In genomic region chr15:90402806-90403205, GRCh38 we compare ENCODE assay signal across 10 cellular contexts. TPM values are rescaled to one million over a fixed set of nuclear protein-coding genes. Genes with fewer than 3 reads are reported as not detected.
A peak's percentile ranks its signal among the peaks of the same experiment; 100 is the strongest.
DNase-seq lines count a peak whose midpoint lies in the region; ATAC-seq and TF ChIP-seq lines count a peak whose summit lies in the region.
"Had no signal": no experiment of that assay in that cellular context is flagged by ENCODE, and none has a peak within 500 bp of the region (broad histone marks: within the 10 kb centered on the region; RNA-seq: fewer than 3 reads in every experiment).

No MANE protein-coding gene starts in this region.

- no peak overlapping the region for H3K4me3 ChIP-seq in naive thymus-derived CD4-positive, alpha-beta T cell (ENCODE audit: low read length)

- TF ChIP-seq CTCF in activated CD8-positive, alpha-beta T cell treated with anti-CD3 and anti-CD28 coated beads for 36 hours (IDR thresholded peaks at IDR 0.05): no peak
- TF ChIP-seq CTCF in chondrocyte (IDR thresholded peaks at IDR 0.05): no peak
- TF ChIP-seq CTCF in type B pancreatic cell (conservative IDR thresholded peaks at IDR 0.05): no peak

- peak overlapping the region; percentile 95 for H3K27ac Mint-ChIP-seq in activated CD8-positive, alpha-beta T cell treated with anti-CD3 and anti-CD28 coated beads for 36 hours
- H3K27ac Mint-ChIP-seq in activated CD8-positive, alpha-beta T cell treated with anti-CD3 and anti-CD28 coated beads, Interleukin-2, amount 10 ng/mL, durations not matched to agents 7 days and 5 days: no peak overlapping the region
- H3K27ac Mint-ChIP-seq in chondrocyte (ENCODE audit: unreplicated experiment) (peak overlapping the region; percentile 96), type B pancreatic cell (peak overlapping the region; percentile 94)
- H3K27ac Mint-ChIP-seq in naive thymus-derived CD4-positive, alpha-beta T cell: peak overlapping the region in 7 of 9 donors; percentile 94 to 99 (median 99)

- H3K36me3 Mint-ChIP-seq in activated CD8-positive, alpha-beta T cell treated with anti-CD3 and anti-CD28 coated beads for 36 hours (ENCODE audit: low read depth): peaks cover 17% of the 10 kb centered on the region
- H3K36me3 Mint-ChIP-seq in activated CD8-positive, alpha-beta T cell treated with anti-CD3 and anti-CD28 coated beads, Interleukin-2, amount 10 ng/mL, durations not matched to agents 7 days and 5 days (ENCODE audit: low read depth): peaks cover 43% of the 10 kb centered on the region
- H3K36me3 Mint-ChIP-seq in chondrocyte (ENCODE audit: low read depth): peaks cover 2% of the 10 kb centered on the region
- H3K36me3 Mint-ChIP-seq in naive thymus-derived CD4-positive, alpha-beta T cell: peaks cover 0 to 14% (median under 1%) of the 10 kb centered on the region in 5 donors
- H3K36me3 Mint-ChIP-seq in type B pancreatic cell: peaks cover under 1% of the 10 kb centered on the region

- intact Hi-C loops in activated CD8-positive, alpha-beta T cell treated with anti-CD3 and anti-CD28 coated beads for 36 hours (cut with micrococcal nuclease): loop anchor here (2.0 kb wide), 1 partner anchor 14 kb away; the partner anchor contains the start of gene IQGAP1
- intact Hi-C loops in naive thymus-derived CD4-positive, alpha-beta T cell (cut with micrococcal nuclease): loop anchor here (5.0 to 10.0 kb wide), 5 partner anchors 34 to 452 kb away; partner anchors contain the start of genes CIB1 (in 2 of the 2) and GDPGP1 (in 2 of the 2)
- intact Hi-C loops in posterior cingulate gyrus (cut with DNase I): no loop called here

- DNase-seq in activated CD8-positive, alpha-beta T cell treated with anti-CD3 and anti-CD28 coated beads for 36 hours: no peak
- DNase-seq in activated CD8-positive, alpha-beta T cell treated with anti-CD3 and anti-CD28 coated beads, Interleukin-2, amount 10 ng/mL, durations not matched to agents 7 days and 5 days: no peak
- no peak for DNase-seq in chondrocyte (ENCODE audit: low spot score)
- DNase-seq in naive thymus-derived CD4-positive, alpha-beta T cell: no peak
- no peak for DNase-seq in type B pancreatic cell (ENCODE audit: extremely low spot score, unreplicated experiment)
- no peak for DNase-seq in HK-2 (ENCODE audit: unreplicated experiment)
- DNase-seq in posterior cingulate gyrus: no peak
- DNase-seq in NCI-H1417 treated with DMSO at 0.1 percent for 48 hours (lab: John Stamatoyannopoulos, UW): no peak
- DNase-seq: activated CD8-positive, alpha-beta memory T cell treated with anti-CD3 and anti-CD28 coated beads, Interleukin-2, amount 50 U/mL, for 4 hours; central memory CD4-positive, alpha-beta T cell had no signal

- peaks cover 32 to 49% of the 10 kb centered on the region in 2 donors for H3K4me1 ChIP-seq in naive thymus-derived CD4-positive, alpha-beta T cell (ENCODE audit: control insufficient read depth in 2 of 2, insufficient read depth in 2 of 2, low read length in 2 of 2)

- no peak overlapping the region for H3K4me3 Mint-ChIP-seq in activated CD8-positive, alpha-beta T cell treated with anti-CD3 and anti-CD28 coated beads for 36 hours
- no peak overlapping the region for H3K4me3 Mint-ChIP-seq in activated CD8-positive, alpha-beta T cell treated with anti-CD3 and anti-CD28 coated beads, Interleukin-2, amount 10 ng/mL, durations not matched to agents 7 days and 5 days
- H3K4me3 Mint-ChIP-seq in chondrocyte (ENCODE audit: unreplicated experiment) (no peak overlapping the region), type B pancreatic cell (no peak overlapping the region)
- peak overlapping the region in 1 of 10 donors; percentile 72 for H3K4me3 Mint-ChIP-seq in naive thymus-derived CD4-positive, alpha-beta T cell

- CTCF ChIA-PET in activated CD8-positive, alpha-beta T cell treated with anti-CD3 and anti-CD28 coated beads for 36 hours (lab: Charles Lee): interaction anchor here (1.2 to 3.9 kb wide), 3 partner anchors 11 to 83 kb away, joined by 3 to 13 read pairs (median 13); no protein-coding TSS in a partner anchor
- CTCF ChIA-PET in activated CD8-positive, alpha-beta T cell treated with anti-CD3 and anti-CD28 coated beads, Interleukin-2, amount 10 ng/mL, durations not matched to agents 7 days and 5 days (lab: Charles Lee): interaction anchor here (1.6 to 7.4 kb wide), 3 partner anchors 11 to 83 kb away, joined by 7 to 36 read pairs (median 8); no protein-coding TSS in a partner anchor
- CTCF ChIA-PET in naive thymus-derived CD4-positive, alpha-beta T cell (lab: Charles Lee): no interaction called here

- peaks cover 72% of the 10 kb centered on the region for H3K4me1 Mint-ChIP-seq in activated CD8-positive, alpha-beta T cell treated with anti-CD3 and anti-CD28 coated beads for 36 hours (ENCODE audit: low read depth)
- H3K4me1 Mint-ChIP-seq in activated CD8-positive, alpha-beta T cell treated with anti-CD3 and anti-CD28 coated beads, Interleukin-2, amount 10 ng/mL, durations not matched to agents 7 days and 5 days (ENCODE audit: low read depth): peaks cover 74% of the 10 kb centered on the region
- H3K4me1 Mint-ChIP-seq in chondrocyte (ENCODE audit: low read depth) (peaks cover 83% of the 10 kb centered on the region), type B pancreatic cell (ENCODE audit: unreplicated experiment) (peaks cover 36% of the 10 kb centered on the region)
- peaks cover 50 to 80% (median 76%) of the 10 kb centered on the region in 7 donors for H3K4me1 Mint-ChIP-seq in naive thymus-derived CD4-positive, alpha-beta T cell

- H3K36me3 ChIP-seq in naive thymus-derived CD4-positive, alpha-beta T cell (ENCODE audit: control insufficient read depth in 2 of 3, insufficient read depth in 3 of 3, low read length in 3 of 3): no peaks in the 10 kb centered on the region

- no peak for ATAC-seq in activated CD8-positive, alpha-beta T cell treated with anti-CD3 and anti-CD28 coated beads for 36 hours
- no peak for ATAC-seq in activated CD8-positive, alpha-beta T cell treated with anti-CD3 and anti-CD28 coated beads, Interleukin-2, amount 10 ng/mL, durations not matched to agents 7 days and 5 days
- no peak for ATAC-seq in naive thymus-derived CD4-positive, alpha-beta T cell

- H3K9me3 Mint-ChIP-seq in activated CD8-positive, alpha-beta T cell treated with anti-CD3 and anti-CD28 coated beads for 36 hours: no peaks in the 10 kb centered on the region
- no peaks in the 10 kb centered on the region for H3K9me3 Mint-ChIP-seq in activated CD8-positive, alpha-beta T cell treated with anti-CD3 and anti-CD28 coated beads, Interleukin-2, amount 10 ng/mL, durations not matched to agents 7 days and 5 days (ENCODE audit: insufficient read depth)
- H3K9me3 Mint-ChIP-seq in chondrocyte (ENCODE audit: low read depth) (no peaks in the 10 kb centered on the region), type B pancreatic cell (no peaks in the 10 kb centered on the region)
- no peaks in the 10 kb centered on the region for H3K9me3 Mint-ChIP-seq in naive thymus-derived CD4-positive, alpha-beta T cell

- no peaks in the 10 kb centered on the region for H3K9me3 ChIP-seq in naive thymus-derived CD4-positive, alpha-beta T cell (ENCODE audit: control insufficient read depth in 2 of 3, low read length in 3 of 3)

- H3K27me3 Mint-ChIP-seq in activated CD8-positive, alpha-beta T cell treated with anti-CD3 and anti-CD28 coated beads for 36 hours: no peaks in the 10 kb centered on the region
- H3K27me3 Mint-ChIP-seq in activated CD8-positive, alpha-beta T cell treated with anti-CD3 and anti-CD28 coated beads, Interleukin-2, amount 10 ng/mL, durations not matched to agents 7 days and 5 days (ENCODE audit: low read depth): no peaks in the 10 kb centered on the region
- no peaks in the 10 kb centered on the region for H3K27me3 Mint-ChIP-seq in chondrocyte (ENCODE audit: low read depth)
- H3K27me3 Mint-ChIP-seq in naive thymus-derived CD4-positive, alpha-beta T cell: no peaks in the 10 kb centered on the region
- no peaks in the 10 kb centered on the region for H3K27me3 Mint-ChIP-seq in type B pancreatic cell

- no peaks in the 10 kb centered on the region for H3K27me3 ChIP-seq in naive thymus-derived CD4-positive, alpha-beta T cell (ENCODE audit: control insufficient read depth in 2 of 2, insufficient read depth in 2 of 2, low read length in 2 of 2)

- H3K27ac ChIP-seq in naive thymus-derived CD4-positive, alpha-beta T cell (ENCODE audit: low read depth, low read length): no peak overlapping the region

- POLR2A ChIA-PET in activated CD8-positive, alpha-beta T cell treated with anti-CD3 and anti-CD28 coated beads for 36 hours (lab: Charles Lee): interaction anchor here (0.7 to 4.4 kb wide), 3 partner anchors 8 to 17 kb away, joined by 3 to 15 read pairs (median 15); partner anchors contain the start of gene IQGAP1
- POLR2A ChIA-PET in activated CD8-positive, alpha-beta T cell treated with anti-CD3 and anti-CD28 coated beads, Interleukin-2, amount 10 ng/mL, durations not matched to agents 7 days and 5 days (lab: Charles Lee): interaction anchor here (0.7 kb wide), 1 partner anchor 15 kb away, joined by 4 read pairs; the partner anchor contains the start of gene IQGAP1
- POLR2A ChIA-PET in naive thymus-derived CD4-positive, alpha-beta T cell (lab: Charles Lee): interaction anchor here (0.6 to 6.7 kb wide), 2 partner anchors 15 to 106 kb away, joined by 3 to 48 read pairs; partner anchors contain the start of gene IQGAP1

RNA-seq across cellular contexts. Expression of gene IQGAP1, which starts 14.8 kb away (rescaled TPM):
- 100 to 1,000 TPM; 148 to 155 TPM for total RNA-seq in activated CD8-positive, alpha-beta T cell treated with anti-CD3 and anti-CD28 coated beads for 36 hours
- total RNA-seq in activated CD8-positive, alpha-beta T cell treated with anti-CD3 and anti-CD28 coated beads, Interleukin-2, amount 10 ng/mL, durations not matched to agents 7 days and 5 days: 100 to 1,000 TPM; 249 to 257 TPM
- total RNA-seq in chondrocyte: 206 to 214 TPM (median 209 TPM) in 3 replicates
- total RNA-seq in naive thymus-derived CD4-positive, alpha-beta T cell: 100 to 1,000 TPM in 2 of 5 experiments, 10 to 100 TPM in 3; 81.8 to 263 (median 93.8) TPM
- polyA plus RNA-seq in naive thymus-derived CD4-positive, alpha-beta T cell: 10 to 100 TPM; 73.9 to 79.4 TPM
- total RNA-seq in type B pancreatic cell (ENCODE audit: low replicate concordance): 80.4 and 131 TPM in 2 replicates

RNA-seq across cellular contexts. Expression of gene ZNF774, which starts 50.7 kb away (rescaled TPM):
- total RNA-seq in activated CD8-positive, alpha-beta T cell treated with anti-CD3 and anti-CD28 coated beads for 36 hours: 1 to 10 TPM; 1.2 to 1.4 TPM
- 1 to 10 TPM in 1 of 2 experiments, under 1 TPM in 1; 0.60 to 1.6 TPM for total RNA-seq in activated CD8-positive, alpha-beta T cell treated with anti-CD3 and anti-CD28 coated beads, Interleukin-2, amount 10 ng/mL, durations not matched to agents 7 days and 5 days
- 3.2 to 4.8 TPM (median 3.3 TPM) in 3 replicates for total RNA-seq in chondrocyte
- 1 to 10 TPM in 3 of 5 experiments, under 1 TPM in 2; 0.22 to 2.0 (median 1.5) TPM for total RNA-seq in naive thymus-derived CD4-positive, alpha-beta T cell
- polyA plus RNA-seq in naive thymus-derived CD4-positive, alpha-beta T cell: under 1 TPM; 0.08 to 0.16 TPM
- 4.8 and 5.5 TPM in 2 replicates for total RNA-seq in type B pancreatic cell (ENCODE audit: low replicate concordance)
